19 cellular contexts compared by ENCODE assay signal in the genomic region with DNA sequence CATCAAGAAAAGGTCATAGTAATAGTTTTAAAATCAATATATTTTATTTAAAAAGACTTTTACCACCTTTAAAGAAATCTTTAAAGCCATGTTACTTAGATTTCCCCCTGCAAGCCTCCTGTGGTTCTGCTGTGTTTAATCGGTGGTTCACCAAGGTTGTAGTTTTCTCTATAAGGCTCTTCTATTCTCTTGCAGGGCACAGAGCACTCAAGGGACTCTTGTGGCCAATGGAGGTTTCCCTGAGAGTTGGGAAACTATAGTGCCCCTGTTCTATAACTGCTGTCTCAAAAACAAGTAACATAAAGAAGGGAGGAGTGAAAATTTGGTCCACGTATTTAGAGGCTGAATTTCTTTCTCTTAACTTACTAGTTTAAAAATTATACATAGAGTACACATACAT. TPM values are rescaled to one million over a fixed set of nuclear protein-coding genes. Genes with fewer than 3 reads are reported as not detected.
A peak's percentile ranks its signal among the peaks of the same experiment; 100 is the strongest.
DNase-seq lines count a peak whose midpoint lies in the region; ATAC-seq and TF ChIP-seq lines count a peak whose summit lies in the region.
"Had no signal": no experiment of that assay in that cellular context is flagged by ENCODE, and none has a peak within 500 bp of the region (broad histone marks: within the 10 kb centered on the region; RNA-seq: fewer than 3 reads in every experiment).

No MANE protein-coding gene starts in this region.

- H3K4me1 ChIP-seq in cardiac muscle cell (ENCODE audit: low read depth) (peaks cover 59% of the 10 kb centered on the region), right atrium auricular region (peaks cover 0 to 4% of the 10 kb centered on the region in 2 donors), mesenchymal stem cell (ENCODE audit: control insufficient read depth, insufficient read depth, low read depth, low read length) (peaks cover 5% of the 10 kb centered on the region)

- H2AK5ac ChIP-seq in mesenchymal stem cell (ENCODE audit: low read length, severe bottlenecking): peak overlapping the region; percentile 27

- WGBS in mesenchymal stem cell: 95% methylated on average over 1 of the region's 2 CpGs

- H3K27me3 ChIP-seq in cardiac muscle cell (no peaks in the 10 kb centered on the region), right atrium auricular region (no peaks in the 10 kb centered on the region), mesenchymal stem cell (ENCODE audit: control insufficient read depth in 1 of 2, insufficient read depth in 1 of 2, low read length in 2 of 2) (no peaks in the 10 kb centered on the region)
- H3K27me3 ChIP-seq: BLaER1, MG63, SJSA1 had no signal

- no peak overlapping the region for H3K14ac ChIP-seq in mesenchymal stem cell (ENCODE audit: low read length in 2 of 2)

- peak; percentile 8 for DNase-seq in NCI-H146 (lab: John Stamatoyannopoulos, UW)
- no peak for DNase-seq in NCI-H146 treated with DMSO at 0.1 percent for 48 hours (lab: John Stamatoyannopoulos, UW; ENCODE audit: unreplicated experiment)
- no peak for DNase-seq in cardiac muscle cell (ENCODE audit: low read depth in 1 of 2, low spot score in 1 of 2)
- DNase-seq in right atrium auricular region (ENCODE audit: low spot score): no peak
- DNase-seq in mesenchymal stem cell: no peak
- no peak for DNase-seq in substantia nigra (lab: John Stamatoyannopoulos, UW)
- DNase-seq: CD8-positive, alpha-beta memory T cell; EL; IMR-90; Karpas-422; MG63; PC-3; SW 1271 had no signal

- no peak overlapping the region for H3K4me3 ChIP-seq in cardiac muscle cell
- no peak overlapping the region for H3K4me3 ChIP-seq in right atrium auricular region
- no peak overlapping the region for H3K4me3 ChIP-seq in mesenchymal stem cell (ENCODE audit: insufficient read depth in 1 of 2, low read depth in 1 of 2, low read length in 2 of 2)
- H3K4me3 ChIP-seq: BLaER1, MG63, SJSA1 had no signal

- H4K8ac ChIP-seq in mesenchymal stem cell (ENCODE audit: low read length): no peak overlapping the region

- H3K23ac ChIP-seq in mesenchymal stem cell (ENCODE audit: low read length in 2 of 2): no peak overlapping the region

- H3K4me2 ChIP-seq in mesenchymal stem cell (ENCODE audit: low read length, poor library complexity, severe bottlenecking): no peak overlapping the region
- H3K4me2 ChIP-seq: BLaER1 had no signal

- TF ChIP-seq CTCF in cardiac muscle cell (IDR thresholded peaks at IDR 0.05; ENCODE audit: low read depth, low read length): no peak
- TF ChIP-seq CTCF in right atrium auricular region (IDR thresholded peaks at IDR 0.05): no peak

- no peak overlapping the region for H3K4ac ChIP-seq in mesenchymal stem cell (ENCODE audit: low read depth in 1 of 2, low read length in 2 of 2)

- no peak overlapping the region for H3K9ac ChIP-seq in mesenchymal stem cell (ENCODE audit: low read length)
- H3K9ac ChIP-seq: BLaER1 had no signal

- H3K18ac ChIP-seq in mesenchymal stem cell (ENCODE audit: low read depth in 1 of 2, low read length in 2 of 2): no peak overlapping the region

- H2BK15ac ChIP-seq in mesenchymal stem cell (ENCODE audit: low read depth, poor library complexity, severe bottlenecking): peak overlapping the region; percentile 23

- H2BK5ac ChIP-seq in mesenchymal stem cell (ENCODE audit: low read depth, low read length, poor library complexity, severe bottlenecking): no peak overlapping the region

- H2BK120ac ChIP-seq in mesenchymal stem cell (ENCODE audit: low read depth, low read length): peak overlapping the region; percentile 61

- ATAC-seq in HG03095 (IDR thresholded peaks at IDR 0.05; ENCODE audit: unreplicated experiment): no peak
- ATAC-seq in HG02870 (IDR thresholded peaks at IDR 0.05; ENCODE audit: unreplicated experiment): no peak
- ATAC-seq: PC-3 had no signal

- H4K91ac ChIP-seq in mesenchymal stem cell (ENCODE audit: low read length): no peak overlapping the region

- no peaks in the 10 kb centered on the region for H3K79me1 ChIP-seq in mesenchymal stem cell (replicated peaks; ENCODE audit: low read length, poor library complexity, severe bottlenecking)

- H3K36me3 ChIP-seq in cardiac muscle cell (no peaks in the 10 kb centered on the region), right atrium auricular region (no peaks in the 10 kb centered on the region), mesenchymal stem cell (ENCODE audit: control insufficient read depth in 1 of 2, insufficient read depth in 2 of 2, low read depth in 1 of 2, low read length in 2 of 2) (no peaks in the 10 kb centered on the region)
- H3K36me3 ChIP-seq: BLaER1, MG63, SJSA1 had no signal

- H2AFZ ChIP-seq in mesenchymal stem cell (ENCODE audit: low read depth, low read length): no peak overlapping the region

- H3K9me3 ChIP-seq in cardiac muscle cell (ENCODE audit: low read depth): no peaks in the 10 kb centered on the region
- H3K9me3 ChIP-seq in right atrium auricular region: no peaks in the 10 kb centered on the region
- no peaks in the 10 kb centered on the region for H3K9me3 ChIP-seq in mesenchymal stem cell (ENCODE audit: control insufficient read depth, low read length)
- H3K9me3 ChIP-seq: BLaER1, MG63, SJSA1 had no signal

- H3K27ac ChIP-seq in cardiac muscle cell (peak overlapping the region; percentile 93), right atrium auricular region (peak overlapping the region in 1 of 2 donors; percentile 59), mesenchymal stem cell (ENCODE audit: low read length, poor library complexity, severe bottlenecking) (no peak overlapping the region), substantia nigra (ENCODE audit: low read depth, low read length, poor library complexity, severe bottlenecking) (no peak overlapping the region)
- H3K27ac ChIP-seq: BLaER1, RWPE1, SJSA1 had no signal

- no peak overlapping the region for H2BK12ac ChIP-seq in mesenchymal stem cell (ENCODE audit: low read length in 2 of 2)

RNA-seq across cellular contexts. Expression of a gene that starts 25.0 kb away (rescaled TPM):
- total RNA-seq in cardiac muscle cell (259 and 324 TPM in 2 replicates), right atrium auricular region (10 to 100 TPM in 1 of 2 donors, 1 to 10 TPM in 1; 3.5 to 21.2 TPM)
- 197 and 291 TPM in 2 replicates for polyA plus RNA-seq in cardiac muscle cell
- 16.8 TPM for polyA plus RNA-seq in mesenchymal stem cell (2013, experiment 1 of 2)
- 16.8 TPM for polyA plus RNA-seq in mesenchymal stem cell (2013, experiment 2 of 2)
- total RNA-seq: HT1080 had no signal

Comparison
In these comparisons a context has a peak if more than half of its experiments do, and no peak if none do; other contexts are left out.
1. RNA of a gene that starts 25.0 kb away (total RNA-seq): 259 to 324 TPM in cardiac muscle cell; 3.5 to 21.2 TPM in right atrium auricular region; every median in the first group is over 10 times any median in the second.